In the genomic region with DNA sequence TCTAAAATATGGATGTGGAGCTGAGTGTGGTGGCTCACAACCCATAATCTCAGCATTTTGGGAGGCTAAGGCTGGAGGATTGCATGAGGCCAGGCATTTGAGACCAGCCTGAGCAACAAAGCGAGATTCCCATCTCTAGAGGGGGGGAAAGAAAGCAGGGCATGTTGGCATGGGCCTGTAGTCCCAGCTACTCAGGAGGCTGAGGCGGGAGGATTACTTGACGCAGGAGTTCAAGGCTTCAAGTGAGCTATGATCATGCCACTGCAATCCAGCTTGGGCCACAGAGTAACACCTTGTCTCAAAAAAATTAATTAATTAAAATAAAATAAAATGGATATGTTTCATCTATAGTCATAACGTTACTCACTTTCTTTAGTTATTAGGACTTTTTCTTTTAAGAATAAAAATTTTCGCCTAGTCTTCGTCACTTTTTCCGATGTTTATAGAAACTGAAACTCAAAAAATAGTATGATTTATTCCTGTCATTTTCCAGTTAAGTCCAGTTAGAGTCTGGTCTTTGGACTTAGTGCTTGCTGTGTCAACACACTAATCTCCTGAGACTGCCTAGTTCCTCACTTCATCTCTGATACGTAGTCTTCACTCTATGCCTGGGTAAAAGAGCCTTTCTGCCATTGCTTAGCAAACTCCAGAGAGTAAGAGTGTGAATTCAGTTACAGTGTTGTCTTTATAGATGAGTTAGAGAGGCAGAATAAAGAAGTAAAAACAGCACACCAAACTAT, we compare ENCODE assay signal across 17 cellular contexts. TPM values are rescaled to one million over a fixed set of nuclear protein-coding genes. Genes with fewer than 3 reads are reported as not detected.
DNase-seq lines count a peak whose midpoint lies in the region; ATAC-seq and TF ChIP-seq lines count a peak whose summit lies in the region.
"Had no signal": no experiment of that assay in that cellular context is flagged by ENCODE, and none has a peak within 500 bp of the region (broad histone marks: within the 10 kb centered on the region; RNA-seq: fewer than 3 reads in every experiment).

No MANE protein-coding gene starts in this region.

- peak overlapping the region; percentile 20 to 23 for H3K27ac Mint-ChIP-seq in effector memory CD8-positive, alpha-beta T cell
- peak overlapping the region; percentile 75 for H3K27ac Mint-ChIP-seq in progenitor cell of endocrine pancreas
- H3K27ac Mint-ChIP-seq: activated naive CD4-positive, alpha-beta T cell treated with anti-CD3 and anti-CD28 coated beads, Interleukin-2, amount 10 ng/mL, durations not matched to agents 7 days and 5 days had no signal

- H3K4me1 Mint-ChIP-seq in effector memory CD8-positive, alpha-beta T cell (ENCODE audit: low read depth in 2 of 2), result peaks cover 3 to 9% of the 10 kb centered on the region in 2 donors
- peaks cover 20% of the 10 kb centered on the region for H3K4me1 Mint-ChIP-seq in progenitor cell of endocrine pancreas (ENCODE audit: low read depth)
- H3K4me1 Mint-ChIP-seq: activated naive CD4-positive, alpha-beta T cell treated with anti-CD3 and anti-CD28 coated beads, Interleukin-2, amount 10 ng/mL, durations not matched to agents 7 days and 5 days had no signal

- no peak overlapping the region for H3K4me3 ChIP-seq in NB4 (ENCODE audit: low read depth, low read length)
- H3K4me3 ChIP-seq: cardiac muscle cell, GM23248, SJCRH30 had no signal

- no peaks in the 10 kb centered on the region for H3K9me3 Mint-ChIP-seq in effector memory CD8-positive, alpha-beta T cell
- no peaks in the 10 kb centered on the region for H3K9me3 Mint-ChIP-seq in progenitor cell of endocrine pancreas (ENCODE audit: low read depth)
- H3K9me3 Mint-ChIP-seq: activated naive CD4-positive, alpha-beta T cell treated with anti-CD3 and anti-CD28 coated beads, Interleukin-2, amount 10 ng/mL, durations not matched to agents 7 days and 5 days; natural killer cell treated with Interleukin-12 subunit alpha and Interleukin-12 subunit beta and Interleukin-15 and Interleukin-18, amount 100 ng/mL, for 72 hours had no signal

- DNase-seq in DMS53 (lab: John Stamatoyannopoulos, UW), result peak; percentile 42
- DNase-seq in DMS53 treated with DMSO at 0.1 percent for 48 hours (lab: John Stamatoyannopoulos, UW; ENCODE audit: unreplicated experiment), result no peak
- DNase-seq in NB4 (ENCODE audit: low read depth), result peak; percentile 36
- DNase-seq in effector memory CD8-positive, alpha-beta T cell, result no peak
- DNase-seq in progenitor cell of endocrine pancreas (ENCODE audit: low spot score, unreplicated experiment), result no peak
- no peak for DNase-seq in GF-D8 (lab: John Stamatoyannopoulos, UW)
- DNase-seq in HPDE6-E6E7 (ENCODE audit: extremely low spot score), result no peak
- DNase-seq: activated naive CD4-positive, alpha-beta T cell treated with anti-CD3 and anti-CD28 coated beads, Interleukin-2, amount 10 ng/mL, durations not matched to agents 7 days and 5 days; GM23248; kidney glomerular epithelial cell; NCI-H187 treated with DMSO at 0.1 percent for 48 hours; NCI-H748 treated with DMSO at 0.1 percent for 48 hours; SJCRH30; stimulated activated naive CD4-positive, alpha-beta T cell treated with Interleukin-2 at 50 U/mL for 16 hours had no signal

- no peaks in the 10 kb centered on the region for H3K27me3 Mint-ChIP-seq in effector memory CD8-positive, alpha-beta T cell
- H3K27me3 Mint-ChIP-seq in progenitor cell of endocrine pancreas, result no peaks in the 10 kb centered on the region
- H3K27me3 Mint-ChIP-seq: activated naive CD4-positive, alpha-beta T cell treated with anti-CD3 and anti-CD28 coated beads, Interleukin-2, amount 10 ng/mL, durations not matched to agents 7 days and 5 days; natural killer cell treated with Interleukin-12 subunit alpha and Interleukin-12 subunit beta and Interleukin-15 and Interleukin-18, amount 100 ng/mL, for 72 hours had no signal

- TF ChIP-seq POLR2A in NB4 (IDR thresholded peaks at IDR 0.05; ENCODE audit: extremely low read depth, insufficient read length), result no peak

- peaks cover 41% of the 10 kb centered on the region for H3K36me3 Mint-ChIP-seq in effector memory CD8-positive, alpha-beta T cell (ENCODE audit: insufficient read depth)
- peaks cover 17% of the 10 kb centered on the region for H3K36me3 Mint-ChIP-seq in progenitor cell of endocrine pancreas (ENCODE audit: insufficient read depth)

- H3K4me3 Mint-ChIP-seq in effector memory CD8-positive, alpha-beta T cell, result no peak overlapping the region
- no peak overlapping the region for H3K4me3 Mint-ChIP-seq in progenitor cell of endocrine pancreas (ENCODE audit: low read depth)
- H3K4me3 Mint-ChIP-seq: activated naive CD4-positive, alpha-beta T cell treated with anti-CD3 and anti-CD28 coated beads, Interleukin-2, amount 10 ng/mL, durations not matched to agents 7 days and 5 days; natural killer cell treated with Interleukin-12 subunit alpha and Interleukin-12 subunit beta and Interleukin-15 and Interleukin-18, amount 100 ng/mL, for 72 hours had no signal

- ATAC-seq in effector memory CD8-positive, alpha-beta T cell (replicated peaks), result no peak
- no peak for ATAC-seq in HG03520 (IDR thresholded peaks at IDR 0.05; ENCODE audit: unreplicated experiment)
- ATAC-seq: natural killer cell treated with Interleukin-12 subunit alpha and Interleukin-12 subunit beta and Interleukin-15 and Interleukin-18, amount 100 ng/mL, for 72 hours had no signal

- TF ChIP-seq CTCF in NB4 (IDR thresholded peaks at IDR 0.05; ENCODE audit: low read depth, low read length) (no peak), progenitor cell of endocrine pancreas (IDR thresholded peaks at IDR 0.05; ENCODE audit: unreplicated experiment) (no peak)

RNA-seq across cellular contexts. Expression of gene IARS2, which starts 28.0 kb away (rescaled TPM):
- 60.7 and 64.7 TPM in 2 replicates for total RNA-seq in progenitor cell of endocrine pancreas

RNA-seq across cellular contexts. Expression of gene BPNT1, which starts 32.4 kb away (rescaled TPM):
- 27.1 and 27.6 TPM in 2 replicates for total RNA-seq in progenitor cell of endocrine pancreas

Comparison
In these comparisons a context has a peak if more than half of its experiments do, and no peak if none do; other contexts are left out.
1. DNase-seq: peak in DMS53 (single experiment) and NB4 (single experiment); none in DMS53 treated with DMSO at 0.1 percent for 48 hours (single experiment), effector memory CD8-positive, alpha-beta T cell (0 of 3), progenitor cell of endocrine pancreas (single experiment), GF-D8 (single experiment) and HPDE6-E6E7 (single experiment).